ENCODE assay signal across 38 cellular contexts in genomic region chr3:49895791-49896190, GRCh38. TPM values are rescaled to one million over a fixed set of nuclear protein-coding genes. Genes with fewer than 3 reads are reported as not detected.
"Had no signal": no experiment of that assay in that cellular context is flagged by ENCODE, and none has a peak within 500 bp of the region (broad histone marks: within the 10 kb centered on the region; RNA-seq: fewer than 3 reads in every experiment).

No MANE protein-coding gene starts in this region.

- H3K27ac Mint-ChIP-seq: activated B cell treated with CpG ODN at 0.5 μM for 24 hours; activated CD4-positive, alpha-beta memory T cell treated with anti-CD3 and anti-CD28 coated beads for 36 hours; activated CD4-positive, alpha-beta T cell treated with anti-CD3 and anti-CD28 coated beads, Interleukin-2, amount 10 ng/mL, durations not matched to agents 24 days and 14 days; activated CD8-positive, alpha-beta T cell treated with anti-CD3 and anti-CD28 coated beads for 36 hours; activated naive CD4-positive, alpha-beta T cell treated with anti-CD3 and anti-CD28 coated beads for 36 hours; activated naive CD8-positive, alpha-beta T cell treated with anti-CD3 and anti-CD28 coated beads for 36 hours; activated T-cell treated with anti-CD3 and anti-CD28 coated beads, Interleukin-2, amount 50 U/mL, for 72 hours; activated T-helper 1 cell treated with anti-CD3 and anti-CD28 coated beads, Interleukin-12 subunit alpha, Interleukin-12 subunit beta, Interleukin-2, Interleukin-4 antibody, amounts not matched to agents 30 ng/mL and 10 ng/mL and 1 ng/mL, durations not matched to agents 14 hours and 24 hours and 36 hours; activated T-helper 17 cell treated with anti-CD3 and anti-CD28 coated beads, Interleukin-2, amount 50 U/mL, for 72 hours; T-helper 1 cell treated with Interleukin-12 subunit alpha and Interleukin-12 subunit beta and Interleukin-4 antibody, amounts not matched to agents 30 μg/mL and 1 μg/mL, for 36 hours; T-helper 2 cell treated with Interferon-gamma antibody and Interleukin-4, amounts not matched to agents 5 μg/mL and 100 μg/mL, for 36 hours had no signal

- H3K4me3 ChIP-seq: adrenal gland, ascending aorta, cardiac muscle cell had no signal

- H3K9me3 Mint-ChIP-seq: activated B cell treated with CpG ODN at 0.5 μM for 24 hours; activated CD4-positive, alpha-beta memory T cell treated with anti-CD3 and anti-CD28 coated beads for 36 hours; activated CD4-positive, alpha-beta T cell treated with anti-CD3 and anti-CD28 coated beads, Interleukin-2, amount 10 ng/mL, durations not matched to agents 24 days and 14 days; activated CD8-positive, alpha-beta T cell treated with anti-CD3 and anti-CD28 coated beads for 36 hours; activated naive CD4-positive, alpha-beta T cell treated with anti-CD3 and anti-CD28 coated beads for 36 hours; activated naive CD4-positive, alpha-beta T cell treated with anti-CD3 and anti-CD28 coated beads, Interleukin-2, amount 50 U/mL, for 72 hours; activated naive CD8-positive, alpha-beta T cell treated with anti-CD3 and anti-CD28 coated beads for 36 hours; activated T-cell treated with anti-CD3 and anti-CD28 coated beads, Interleukin-2, amount 50 U/mL, for 4 hours; activated T-cell treated with anti-CD3 and anti-CD28 coated beads, Interleukin-2, amount 50 U/mL, for 72 hours; activated T-helper 1 cell treated with anti-CD3 and anti-CD28 coated beads, Interleukin-12 subunit alpha, Interleukin-12 subunit beta, Interleukin-2, Interleukin-4 antibody, amounts not matched to agents 30 ng/mL and 10 ng/mL and 1 ng/mL, durations not matched to agents 14 hours and 24 hours and 36 hours; activated T-helper 17 cell treated with anti-CD3 and anti-CD28 coated beads, Interleukin-2, amount 50 U/mL, for 72 hours; brain; central memory CD8-positive, alpha-beta T cell; T-helper 1 cell treated with Interleukin-12 subunit alpha and Interleukin-12 subunit beta and Interleukin-4 antibody, amounts not matched to agents 30 μg/mL and 1 μg/mL, for 36 hours; T-helper 2 cell treated with Interferon-gamma antibody and Interleukin-4, amounts not matched to agents 5 μg/mL and 100 μg/mL, for 36 hours had no signal

- H3K9me3 ChIP-seq: adrenal gland, ascending aorta had no signal

- H3K27me3 Mint-ChIP-seq: activated B cell treated with CpG ODN at 0.5 μM for 24 hours; activated CD4-positive, alpha-beta memory T cell treated with anti-CD3 and anti-CD28 coated beads for 36 hours; activated CD4-positive, alpha-beta T cell treated with anti-CD3 and anti-CD28 coated beads, Interleukin-2, amount 10 ng/mL, durations not matched to agents 24 days and 14 days; activated CD8-positive, alpha-beta T cell treated with anti-CD3 and anti-CD28 coated beads for 36 hours; activated naive CD8-positive, alpha-beta T cell treated with anti-CD3 and anti-CD28 coated beads for 36 hours; activated T-helper 17 cell treated with anti-CD3 and anti-CD28 coated beads, Interleukin-2, amount 50 U/mL, for 72 hours; brain; central memory CD8-positive, alpha-beta T cell had no signal

- FAIRE-seq: bronchial epithelial cell, TTC549 had no signal

- H3K36me3 ChIP-seq: adrenal gland, cardiac muscle cell had no signal

- H3K27ac ChIP-seq: adrenal gland, ascending aorta, cardiac muscle cell, VCaP had no signal

- DNase-seq: activated B cell treated with CpG ODN at 0.5 μM for 24 hours; activated CD4-positive, alpha-beta memory T cell treated with anti-CD3 and anti-CD28 coated beads for 36 hours; activated CD4-positive, alpha-beta T cell treated with anti-CD3 and anti-CD28 coated beads for 4 hours; activated CD4-positive, alpha-beta T cell treated with anti-CD3 and anti-CD28 coated beads, Interleukin-2, amount 10 ng/mL, durations not matched to agents 24 days and 14 days; activated CD4-positive, alpha-beta T cell treated with anti-CD3 and anti-CD28 coated beads, Interleukin-2, amount 50 U/mL, for 1 hour; activated CD4-positive, alpha-beta T cell treated with anti-CD3 and anti-CD28 coated beads, Interleukin-2, amount 50 U/mL, for 4 hours; activated CD4-positive, CD25-positive, alpha-beta regulatory T cell treated with anti-CD3 and anti-CD28 coated beads, Interleukin-2, amount 50 U/mL, for 72 hours; activated CD8-positive, alpha-beta memory T cell treated with anti-CD3 and anti-CD28 coated beads, Interleukin-2, amount 50 U/mL, for 4 hours; activated CD8-positive, alpha-beta T cell treated with anti-CD3 and anti-CD28 coated beads for 36 hours; activated effector memory CD4-positive, alpha-beta T cell treated with anti-CD3 and anti-CD28 coated beads, Interleukin-2, amount 50 U/mL, for 16 hours; activated gamma-delta T cell treated with Interleukin-2 at 50 U/mL for 16 hours; activated naive CD4-positive, alpha-beta T cell; activated naive CD4-positive, alpha-beta T cell treated with anti-CD3 and anti-CD28 coated beads for 36 hours; activated naive CD4-positive, alpha-beta T cell treated with anti-CD3 and anti-CD28 coated beads, Interleukin-2, amount 50 U/mL, for 16 hours; activated naive CD8-positive, alpha-beta T cell treated with anti-CD3 and anti-CD28 coated beads for 36 hours; activated T-cell treated with anti-CD3 and anti-CD28 coated beads for 4 hours; activated T-cell treated with anti-CD3 and anti-CD28 coated beads, Interleukin-2, amount 50 U/mL, for 1 hour; activated T-cell treated with anti-CD3 and anti-CD28 coated beads, Interleukin-2, amount 50 U/mL, for 4 hours; activated T-cell treated with anti-CD3 and anti-CD28 coated beads, Interleukin-2, amount 50 U/mL, for 72 hours; adrenal gland; amniotic stem cell; caudate nucleus; cerebellar nuclear complex; T-helper 1 cell; T-helper 2 cell; T-helper 9 cell had no signal

- H3K27me3 ChIP-seq: adrenal gland, ascending aorta, cardiac muscle cell had no signal

- H3K4me1 Mint-ChIP-seq: activated B cell treated with CpG ODN at 0.5 μM for 24 hours; activated CD4-positive, alpha-beta T cell treated with anti-CD3 and anti-CD28 coated beads, Interleukin-2, amount 10 ng/mL, durations not matched to agents 24 days and 14 days; activated naive CD8-positive, alpha-beta T cell treated with anti-CD3 and anti-CD28 coated beads for 36 hours; activated T-helper 17 cell treated with anti-CD3 and anti-CD28 coated beads, Interleukin-2, amount 50 U/mL, for 72 hours; brain; central memory CD8-positive, alpha-beta T cell had no signal

- H3K4me1 ChIP-seq: adrenal gland had no signal

- H3K4me3 Mint-ChIP-seq: activated B cell treated with CpG ODN at 0.5 μM for 24 hours; activated CD4-positive, alpha-beta memory T cell treated with anti-CD3 and anti-CD28 coated beads for 36 hours; activated CD4-positive, alpha-beta T cell treated with anti-CD3 and anti-CD28 coated beads, Interleukin-2, amount 10 ng/mL, durations not matched to agents 24 days and 14 days; activated CD8-positive, alpha-beta T cell treated with anti-CD3 and anti-CD28 coated beads for 36 hours; activated naive CD4-positive, alpha-beta T cell treated with anti-CD3 and anti-CD28 coated beads for 36 hours; activated naive CD8-positive, alpha-beta T cell treated with anti-CD3 and anti-CD28 coated beads for 36 hours; activated T-cell treated with anti-CD3 and anti-CD28 coated beads, Interleukin-2, amount 50 U/mL, for 4 hours; activated T-cell treated with anti-CD3 and anti-CD28 coated beads, Interleukin-2, amount 50 U/mL, for 72 hours; activated T-helper 1 cell treated with anti-CD3 and anti-CD28 coated beads, Interleukin-12 subunit alpha, Interleukin-12 subunit beta, Interleukin-2, Interleukin-4 antibody, amounts not matched to agents 30 ng/mL and 10 ng/mL and 1 ng/mL, durations not matched to agents 14 hours and 24 hours and 36 hours; activated T-helper 17 cell treated with anti-CD3 and anti-CD28 coated beads, Interleukin-2, amount 50 U/mL, for 72 hours; brain; central memory CD8-positive, alpha-beta T cell; T-helper 1 cell treated with Interleukin-12 subunit alpha and Interleukin-12 subunit beta and Interleukin-4 antibody, amounts not matched to agents 30 μg/mL and 1 μg/mL, for 36 hours; T-helper 2 cell treated with Interferon-gamma antibody and Interleukin-4, amounts not matched to agents 5 μg/mL and 100 μg/mL, for 36 hours had no signal

- H3K36me3 Mint-ChIP-seq: activated CD4-positive, alpha-beta memory T cell treated with anti-CD3 and anti-CD28 coated beads for 36 hours; activated naive CD4-positive, alpha-beta T cell treated with anti-CD3 and anti-CD28 coated beads, Interleukin-2, amount 50 U/mL, for 72 hours; activated naive CD8-positive, alpha-beta T cell treated with anti-CD3 and anti-CD28 coated beads for 36 hours; brain had no signal

RNA-seq across cellular contexts. Expression of gene MST1R, which starts 7.9 kb away (rescaled TPM):
- total RNA-seq: ascending aorta had no signal

RNA-seq across cellular contexts. Expression of gene CAMKV, which starts 26.1 kb away (rescaled TPM):
- total RNA-seq: activated B cell treated with CpG ODN at 0.5 μM for 24 hours, ascending aorta had no signal
- polyA plus RNA-seq: cardiac muscle cell had no signal

RNA-seq across cellular contexts. Expression of gene TRAIP, which starts 39.4 kb away (rescaled TPM):
- total RNA-seq: ascending aorta had no signal
